In genomic region chr19:1653300-1653628, GRCh38 we compare ENCODE assay signal across 8 cellular contexts. TPM values are rescaled to one million over a fixed set of nuclear protein-coding genes. Genes with fewer than 3 reads are reported as not detected.
DNase-seq lines count a peak whose midpoint lies in the region; ATAC-seq, FAIRE-seq and TF ChIP-seq lines count a peak whose summit lies in the region.

No MANE protein-coding gene starts in this region.

- no peak for FAIRE-seq in K562 (lab: Jason Lieb, UNC)

- H3K4me2 ChIP-seq in K562 (ENCODE audit: insufficient read depth, low read length): peak overlapping the region; percentile 85

- peak overlapping the region; percentile 93 to 99 for H3K9ac ChIP-seq in K562 (ENCODE audit: insufficient read depth in 1 of 2, low read depth in 2 of 2, low read length in 2 of 2)

- H3K36me3 ChIP-seq in K562 (ENCODE audit: control insufficient read depth, insufficient read depth, low read length) (peaks cover 23% of the 10 kb centered on the region; the same call in 2 of the 3 replicates), transverse colon (no peaks in the 10 kb centered on the region)

- no peak for DNase-seq in activated CD4-positive, alpha-beta T cell treated with anti-CD3 and anti-CD28 coated beads, Interleukin-2, amount 10 ng/mL, durations not matched to agents 24 days and 14 days
- no peak for DNase-seq in activated CD4-positive, alpha-beta T cell treated with anti-CD3 and anti-CD28 coated beads, Interleukin-2, amount 50 U/mL, for 48 hours
- DNase-seq in K562 (ENCODE audit: extremely low read depth in 1 of 4, low spot score in 3 of 4): no peak
- no peak for DNase-seq in lower leg skin (ENCODE audit: low spot score in 2 of 2)
- no peak for DNase-seq in transverse colon
- DNase-seq in NCI-H345 (lab: John Stamatoyannopoulos, UW): no peak
- no peak for DNase-seq in inferior parietal cortex (ENCODE audit: extremely low spot score)

- H3K4me3 Mint-ChIP-seq in activated CD4-positive, alpha-beta T cell treated with anti-CD3 and anti-CD28 coated beads, Interleukin-2, amount 10 ng/mL, durations not matched to agents 24 days and 14 days: peak overlapping the region; percentile 80

- in situ Hi-C loops in K562 (cut with MboI) (no loop called here), transverse colon (cut with MboI; ENCODE audit: low pct_ligation_motif_present in 1 of 4, low pct_unique_long_range_greater_than_20kb in 1 of 4, low sequenced_read_pairs in 3 of 4) (no loop called here)

- TF ChIP-seq RAD21 in K562 (CRISPR knock-in tag; conservative IDR thresholded peaks at IDR 0.05 in 1 of 2, IDR thresholded peaks at IDR 0.05 in 1 of 2): no peak

- no peak for TF ChIP-seq CTCF in K562 (IDR thresholded peaks at IDR 0.05 in 2 of 3, conservative IDR thresholded peaks at IDR 0.05 in 1 of 3; ENCODE audit: insufficient read depth in 2 of 3, low read depth in 1 of 3, low read length in 3 of 3)
- no peak for TF ChIP-seq CTCF in lower leg skin (IDR thresholded peaks at IDR 0.05)
- no peak for TF ChIP-seq CTCF in transverse colon (IDR thresholded peaks at IDR 0.05)

- TF ChIP-seq EP300 in K562 (IDR thresholded peaks at IDR 0.05; ENCODE audit: low read length): no peak
- TF ChIP-seq EP300 in transverse colon (IDR thresholded peaks at IDR 0.05; ENCODE audit: low read depth): no peak

- TSS peak; percentile 96 for BruUV-seq in K562 (replicated peaks; lab: Mats Ljungman, UMichigan)

- ATAC-seq in K562 (peak; percentile 32), GM18909 (IDR thresholded peaks at IDR 0.05; ENCODE audit: poor library complexity, unreplicated experiment) (no peak)

- no peaks in the 10 kb centered on the region for H3K9me1 ChIP-seq in K562 (ENCODE audit: control insufficient read depth, insufficient read depth, low read length)

- intact Hi-C loops in activated CD4-positive, alpha-beta T cell treated with anti-CD3 and anti-CD28 coated beads, Interleukin-2, amount 10 ng/mL, durations not matched to agents 24 days and 14 days (cut with micrococcal nuclease): loop anchor here (5.0 kb wide), 2 partner anchors 61 to 159 kb away; partner anchors contain the start of genes ATP8B3 and MBD3
- intact Hi-C loops in K562 (cut with micrococcal nuclease) (loop anchor here (5.0 kb wide), 1 partner anchor 46 kb away; the partner anchor contains the start of gene UQCR11), lower leg skin (cut with DNase I; ENCODE audit: low total_unique reads) (no loop called here), transverse colon (cut with DNase I; ENCODE audit: low total_unique reads) (no loop called here)

- 0 out of 2 replicates have a peak, but pooled peaks have one; percentile 6 for TF ChIP-seq POLR2A in K562 (conservative IDR thresholded peaks at IDR 0.05)
- no peak for TF ChIP-seq POLR2A in lower leg skin (IDR thresholded peaks at IDR 0.05)
- TF ChIP-seq POLR2A in transverse colon (IDR thresholded peaks at IDR 0.05): no peak

- H3K9me3 Mint-ChIP-seq in activated CD4-positive, alpha-beta T cell treated with anti-CD3 and anti-CD28 coated beads, Interleukin-2, amount 10 ng/mL, durations not matched to agents 24 days and 14 days: no peaks in the 10 kb centered on the region

- H3K4me1 ChIP-seq in K562 (replicated peaks in 1 of 2; ENCODE audit: control insufficient read depth in 2 of 2, insufficient read depth in 2 of 2, low read length in 2 of 2): peaks cover 12 to 72% of the 10 kb centered on the region in 2 experiments
- peaks cover 8 to 21% (median 11%) of the 10 kb centered on the region in 4 donors for H3K4me1 ChIP-seq in transverse colon

- POLR2A ChIA-PET in K562 (lab: Yijun Ruan, JAX): interaction anchor here (0.6 to 1.9 kb wide), 9 partner anchors 9 to 206 kb away, joined by 3 to 5 read pairs (median 4); partner anchors contain the start of gene UQCR11

- peak overlapping the region; percentile 88 for H3K27ac Mint-ChIP-seq in activated CD4-positive, alpha-beta T cell treated with anti-CD3 and anti-CD28 coated beads, Interleukin-2, amount 10 ng/mL, durations not matched to agents 24 days and 14 days

- peak overlapping the region; percentile 94 for H3K27ac ChIP-seq in K562 (ENCODE audit: extremely low read depth, low read depth, low read length)
- peak overlapping the region; percentile 91 to 100 (median 98) for H3K27ac ChIP-seq in transverse colon

- H3K4me3 ChIP-seq in K562 (peak overlapping the region; percentile 71), lower leg skin (ENCODE audit: low read depth, poor library complexity, severe bottlenecking) (peak overlapping the region; percentile 26), transverse colon (peak overlapping the region; percentile 33 to 92 (median 76))

- H4K20me1 ChIP-seq in K562 (replicated peaks; ENCODE audit: control insufficient read depth, insufficient read depth, low read length): no peaks in the 10 kb centered on the region; the same call in 1 of the 2 replicates

- H3K9me3 ChIP-seq in K562 (replicated peaks; ENCODE audit: control insufficient read depth, insufficient read depth, low read depth, low read length) (no peaks in the 10 kb centered on the region), transverse colon (no peaks in the 10 kb centered on the region)

- 11% methylated on average over 18 of the region's 18 CpGs for WGBS in K562 (ENCODE audit: insufficient coverage, low coverage, missing lambda C conversion rate)
- WGBS in lower leg skin, 2 donors: 14 to 15% methylated on average over 18 of the region's 18 CpGs
- WGBS in transverse colon (ENCODE audit: low coverage in 1 of 2), 2 donors: 21 to 22% methylated on average over 13 to 18 of the region's 18 CpGs

- CTCF ChIA-PET in K562 (lab: Yijun Ruan, JAX; ENCODE audit: low intra/inter-chr PET ratio): no interaction called here

- H2AFZ ChIP-seq in K562 (ENCODE audit: low read depth, low read length): peak overlapping the region; percentile 98

- H3K79me2 ChIP-seq in K562 (ENCODE audit: control insufficient read depth, insufficient read depth, low read length): peaks cover 40% of the 10 kb centered on the region

- peaks cover 16% of the 10 kb centered on the region for H3K36me3 Mint-ChIP-seq in activated CD4-positive, alpha-beta T cell treated with anti-CD3 and anti-CD28 coated beads, Interleukin-2, amount 10 ng/mL, durations not matched to agents 24 days and 14 days (ENCODE audit: low read depth)

- H3K27me3 ChIP-seq in K562 (ENCODE audit: control insufficient read depth in 2 of 2, insufficient read depth in 2 of 2, low read length in 2 of 2) (no peaks in the 10 kb centered on the region), transverse colon (peaks cover 6% of the 10 kb centered on the region)

- peaks cover 17% of the 10 kb centered on the region for H3K4me1 Mint-ChIP-seq in activated CD4-positive, alpha-beta T cell treated with anti-CD3 and anti-CD28 coated beads, Interleukin-2, amount 10 ng/mL, durations not matched to agents 24 days and 14 days

- H3K27me3 Mint-ChIP-seq in activated CD4-positive, alpha-beta T cell treated with anti-CD3 and anti-CD28 coated beads, Interleukin-2, amount 10 ng/mL, durations not matched to agents 24 days and 14 days: no peaks in the 10 kb centered on the region

TF ChIP-seq in K562, 482 proteins besides CTCF, POLR2A, EP300 and RAD21 (continues in another document):
- peak; percentile 78 for TF ChIP-seq ZNF583 (CRISPR knock-in tag; IDR thresholded peaks at IDR 0.05)

RNA-seq across cellular contexts. Expression of gene TCF3, which starts 0.8 kb away (rescaled TPM):
- 147 and 154 TPM in 2 replicates for total RNA-seq in activated CD4-positive, alpha-beta T cell treated with anti-CD3 and anti-CD28 coated beads, Interleukin-2, amount 10 ng/mL, durations not matched to agents 24 days and 14 days
- 46.3 and 93.5 TPM in 2 replicates for total RNA-seq in K562 (2011; cell fraction: chromatin; rRNA removed; ENCODE audit: low replicate concordance)
- total RNA-seq in K562 (2011; cell fraction: nucleolus; rRNA removed): 72.8 and 74.5 TPM in 2 replicates
- 46.6 and 55.9 TPM in 2 replicates for total RNA-seq in K562 (2011; cell fraction: nucleoplasm; rRNA removed)
- total RNA-seq in K562 (2014; rRNA removed) (201 and 273 TPM in 2 replicates), K562 (2014; rRNA removed; fragmentation: Illumina TruSeq; extraction: Trizol) (34.6 and 36.1 TPM in 2 replicates), K562 (2015; rRNA removed; fragmentation: Illumina TruSeq; extraction: Trizol) (84.0 and 96.5 TPM in 2 replicates), K562 (2021) (229 and 259 TPM in 2 replicates), lower leg skin (100 to 1,000 TPM in 1 of 4 donors, 10 to 100 TPM in 3; 61.0 to 105 (median 69.0) TPM), transverse colon (100 to 1,000 TPM in 1 of 4 donors, 10 to 100 TPM in 3; 55.9 to 160 (median 79.7) TPM)
- polyA plus RNA-seq in K562 (2011; rRNA removed) (61.7 and 62.0 TPM in 2 replicates), K562 (2014; fragmentation: Illumina TruSeq; extraction: Trizol) (84.9 and 128 TPM in 2 replicates), K562 (2014; fragmentation: Nextera tagmentation; extraction: Ambion mirVana) (1 to 10 TPM; 5.6 to 5.7 TPM), K562 (2014; rRNA removed) (171 and 173 TPM in 2 replicates)
- polyA plus RNA-seq in K562 (2011; cell fraction: cytosol; rRNA removed): 76.1 and 277 TPM in 2 replicates
- polyA plus RNA-seq in K562 (2011; cell fraction: nucleus; rRNA removed): 97.7 and 198 TPM in 2 replicates
- 117 and 145 TPM in 2 replicates for polyA plus RNA-seq in K562 (2012)
- 17.3 and 29.0 TPM in 2 replicates for polyA minus RNA-seq in K562 (2011; rRNA and poly(A)+ RNA removed)
- polyA minus RNA-seq in K562 (2011; cell fraction: cytosol; rRNA and poly(A)+ RNA removed): 92.9 and 128 TPM in 2 replicates
- 30.5 and 31.8 TPM in 2 replicates for polyA minus RNA-seq in K562 (2011; cell fraction: nucleus; rRNA and poly(A)+ RNA removed)

RNA-seq across cellular contexts. Expression of gene UQCR11, which starts 48.0 kb away (rescaled TPM):
- total RNA-seq in activated CD4-positive, alpha-beta T cell treated with anti-CD3 and anti-CD28 coated beads, Interleukin-2, amount 10 ng/mL, durations not matched to agents 24 days and 14 days: 194 and 195 TPM in 2 replicates
- total RNA-seq in K562 (2011; cell fraction: chromatin; rRNA removed; ENCODE audit: low replicate concordance): 49.4 and 136 TPM in 2 replicates
- 110 and 114 TPM in 2 replicates for total RNA-seq in K562 (2011; cell fraction: nucleolus; rRNA removed)
- 78.5 and 82.1 TPM in 2 replicates for total RNA-seq in K562 (2011; cell fraction: nucleoplasm; rRNA removed)
- 203 and 259 TPM in 2 replicates for total RNA-seq in K562 (2014; rRNA removed)
- 62.7 and 65.9 TPM in 2 replicates for total RNA-seq in K562 (2014; rRNA removed; fragmentation: Illumina TruSeq; extraction: Trizol)
- 94.2 and 104 TPM in 2 replicates for total RNA-seq in K562 (2015; rRNA removed; fragmentation: Illumina TruSeq; extraction: Trizol)
- total RNA-seq in K562 (2021): 355 and 411 TPM in 2 replicates
- 390 and 494 TPM in 2 replicates for polyA plus RNA-seq in K562 (2011; rRNA removed)
- 245 and 412 TPM in 2 replicates for polyA plus RNA-seq in K562 (2011; cell fraction: cytosol; rRNA removed)
- polyA plus RNA-seq in K562 (2011; cell fraction: nucleus; rRNA removed): 128 and 175 TPM in 2 replicates
- 203 and 322 TPM in 2 replicates for polyA plus RNA-seq in K562 (2012)
- polyA plus RNA-seq in K562 (2014; fragmentation: Illumina TruSeq; extraction: Trizol): 57.6 and 122 TPM in 2 replicates
- 100 to 1,000 TPM; 225 to 394 TPM for polyA plus RNA-seq in K562 (2014; fragmentation: Nextera tagmentation; extraction: Ambion mirVana)
- 329 and 366 TPM in 2 replicates for polyA plus RNA-seq in K562 (2014; rRNA removed)
- polyA minus RNA-seq in K562 (2011; rRNA and poly(A)+ RNA removed): 24.6 and 35.3 TPM in 2 replicates
- polyA minus RNA-seq in K562 (2011; cell fraction: cytosol; rRNA and poly(A)+ RNA removed): 35.2 and 46.2 TPM in 2 replicates
- polyA minus RNA-seq in K562 (2011; cell fraction: nucleus; rRNA and poly(A)+ RNA removed): 26.8 and 31.8 TPM in 2 replicates
- 10 to 100 TPM; 24.8 to 71.8 (median 46.1) TPM for total RNA-seq in lower leg skin
- 100 to 1,000 TPM in 1 of 4 donors, 10 to 100 TPM in 3; 19.9 to 120 (median 60.8) TPM for total RNA-seq in transverse colon

Comparison
In these comparisons a context has a peak if more than half of its experiments do, and no peak if none do; other contexts are left out.
1. intact Hi-C loops: an anchor here in activated CD4-positive, alpha-beta T cell treated with anti-CD3 and anti-CD28 coated beads, Interleukin-2, amount 10 ng/mL, durations not matched to agents 24 days and 14 days (5.0 kb wide) and K562 (5.0 kb wide); none called in lower leg skin and transverse colon.